19 cellular contexts compared by ENCODE assay signal in the genomic region with DNA sequence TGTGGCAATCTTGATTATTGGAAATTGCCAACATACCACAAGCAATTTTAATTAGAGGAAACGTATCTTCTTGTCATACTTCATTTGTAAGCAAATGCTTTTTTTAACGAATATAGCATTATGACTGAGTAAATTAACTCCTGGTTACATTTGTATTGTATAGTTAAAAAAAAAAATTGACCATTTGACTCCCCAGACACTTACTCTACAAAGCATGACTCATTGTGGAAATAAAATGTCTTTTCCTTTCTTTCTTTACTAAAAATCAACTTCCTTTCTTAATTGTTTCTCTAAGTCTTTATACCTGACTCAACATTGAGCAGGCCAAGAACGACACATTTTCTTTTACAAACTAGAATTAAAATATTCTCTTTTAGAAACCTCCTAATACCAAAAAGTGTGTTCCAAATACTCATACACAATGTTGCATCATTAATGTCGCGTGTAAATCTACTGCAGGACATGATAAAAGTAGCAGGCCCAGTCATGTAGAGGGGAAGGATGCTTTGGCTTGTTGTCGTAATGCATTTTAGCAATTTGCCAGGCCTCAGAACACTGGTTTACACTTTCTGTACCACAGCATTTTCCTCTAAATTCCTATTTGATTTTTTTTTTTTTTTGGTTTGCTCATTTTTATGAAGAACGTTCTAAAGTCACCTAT.
"Had no signal": no experiment of that assay in that cellular context is flagged by ENCODE, and none has a peak within 500 bp of the region (broad histone marks: within the 10 kb centered on the region; RNA-seq: fewer than 3 reads in every experiment).

No MANE protein-coding gene starts in this region.

- H3K4me1 ChIP-seq: gastroesophageal sphincter, heart left ventricle, left ventricle myocardium inferior, pancreas, testis had no signal

- H3K9me3 ChIP-seq: gastroesophageal sphincter, heart left ventricle, left ventricle myocardium inferior, pancreas, testis had no signal

- H3K27ac ChIP-seq: gastroesophageal sphincter, heart left ventricle, left ventricle myocardium inferior, pancreas, testis had no signal

- H3K4me3 ChIP-seq: gastroesophageal sphincter, heart left ventricle, left ventricle myocardium inferior, pancreas, smooth muscle cell, testis had no signal

- H3K4me2 ChIP-seq: smooth muscle cell had no signal

- H3K27me3 ChIP-seq: gastroesophageal sphincter, heart left ventricle, pancreas, testis had no signal

- H3K36me3 ChIP-seq: gastroesophageal sphincter, heart left ventricle, left ventricle myocardium inferior, pancreas had no signal

- DNase-seq: activated CD4-positive, alpha-beta T cell treated with anti-CD3 and anti-CD28 coated beads, Interleukin-2, amount 50 U/mL, for 1 hour; activated CD4-positive, CD25-positive, alpha-beta regulatory T cell treated with anti-CD3 and anti-CD28 coated beads, Interleukin-2, amount 50 U/mL, for 72 hours; activated CD8-positive, alpha-beta memory T cell treated with anti-CD3 and anti-CD28 coated beads, Interleukin-2, amount 50 U/mL, for 4 hours; activated naive CD4-positive, alpha-beta T cell treated with anti-CD3 and anti-CD28 coated beads for 36 hours; activated naive CD8-positive, alpha-beta T cell treated with anti-CD3 and anti-CD28 coated beads, Interleukin-2, amount 50 U/mL, for 24 hours; activated T-cell treated with anti-CD3 and anti-CD28 coated beads, Interleukin-2, amount 50 U/mL, for 4 hours; anterior cingulate cortex; effector memory CD4-positive, alpha-beta T cell; heart left ventricle; kidney glomerular epithelial cell; left ventricle myocardium inferior; naive thymus-derived CD4-positive, alpha-beta T cell; pancreas; stimulated activated CD4-positive, alpha-beta T cell treated with anti-CD3 and anti-CD28 coated beads, Interleukin-4, amount 100 ng/mL, for 24 hours; testis had no signal

- ATAC-seq: activated naive CD8-positive, alpha-beta T cell treated with anti-CD3 and anti-CD28 coated beads, Interleukin-2, amount 50 U/mL, for 24 hours; activated T-cell treated with anti-CD3 and anti-CD28 coated beads, Interleukin-2, amount 50 U/mL, for 4 hours; gastroesophageal sphincter; heart left ventricle; naive thymus-derived CD4-positive, alpha-beta T cell; pancreas; sciatic nerve; stimulated activated memory B cell treated with anti-CD40 and anti-IgM and Interleukin-4, amounts not matched to agents 10 μg/mL and 1 μg/mL and 100 μg/mL, for 72 hours had no signal
